In genomic region chr9:133979124-133979920, GRCh38 we compare ENCODE assay signal across 9 cellular contexts. TPM values are rescaled to one million over a fixed set of nuclear protein-coding genes. Genes with fewer than 3 reads are reported as not detected.
DNase-seq lines count a peak whose midpoint lies in the region; ATAC-seq and TF ChIP-seq lines count a peak whose summit lies in the region.
"Had no signal": no experiment of that assay in that cellular context is flagged by ENCODE, and none has a peak within 500 bp of the region (broad histone marks: within the 10 kb centered on the region; RNA-seq: fewer than 3 reads in every experiment).

No MANE protein-coding gene starts in this region.

- DNase-seq in GM12864 (ENCODE audit: low read depth) (no peak), esophagus squamous epithelium (lab: John Stamatoyannopoulos, UW) (no peak), neural progenitor cell (ENCODE audit: low spot score) (peak; percentile 71), foreskin melanocyte (no peak), inferior parietal cortex (ENCODE audit: extremely low spot score) (no peak)
- DNase-seq: stimulated activated CD4-positive, alpha-beta T cell treated with anti-CD3 and anti-CD28 coated beads, Interleukin-15, amount 100 ng/mL, for 24 hours had no signal

- H2AFZ ChIP-seq in neural progenitor cell (replicated peaks) = no peak overlapping the region

- H3K36me3 ChIP-seq in esophagus squamous epithelium (no peaks in the 10 kb centered on the region), neural progenitor cell (no peaks in the 10 kb centered on the region)

- no peaks in the 10 kb centered on the region for H3F3A ChIP-seq in neural progenitor cell (ENCODE audit: low read depth)

- no peaks in the 10 kb centered on the region for H3K27me3 ChIP-seq in esophagus squamous epithelium
- H3K27me3 ChIP-seq in neural progenitor cell = no peaks in the 10 kb centered on the region

- 59 to 76% methylated on average over 5 to 24 of the region's 44 CpGs for WGBS in esophagus squamous epithelium, 2 donors

- H3K4me2 ChIP-seq in neural progenitor cell = peak overlapping the region; percentile 21

- ATAC-seq in HG03460 (IDR thresholded peaks at IDR 0.05; ENCODE audit: unreplicated experiment) (peak; percentile 49), GM19395 (IDR thresholded peaks at IDR 0.05; ENCODE audit: unreplicated experiment) (no peak), HG02759 (IDR thresholded peaks at IDR 0.05; ENCODE audit: unreplicated experiment) (no peak)

- H3K36me3 Mint-ChIP-seq in neural progenitor cell = no peaks in the 10 kb centered on the region

- H3K9me3 ChIP-seq in esophagus squamous epithelium = no peaks in the 10 kb centered on the region
- no peaks in the 10 kb centered on the region for H3K9me3 ChIP-seq in neural progenitor cell (ENCODE audit: low read depth)

- intact Hi-C loops in esophagus squamous epithelium (cut with DNase I) = no loop called here

- peaks cover 100% of the 10 kb centered on the region for H4K20me1 ChIP-seq in neural progenitor cell (ENCODE audit: low read depth)

- H3K4me3 ChIP-seq in GM12864 (ENCODE audit: low read depth, low read length) (peak overlapping the region; percentile 6), esophagus squamous epithelium (peak overlapping the region in 3 of 4 donors; percentile 15 to 37 (median 22)), neural progenitor cell (no peak overlapping the region)

- peak overlapping the region; percentile 75 for H3K27ac Mint-ChIP-seq in neural progenitor cell

- H3K4me1 ChIP-seq in esophagus squamous epithelium = peaks cover 8 to 35% (median 15%) of the 10 kb centered on the region in 3 donors
- peaks cover 15% of the 10 kb centered on the region for H3K4me1 ChIP-seq in neural progenitor cell

- H3K27ac ChIP-seq in esophagus squamous epithelium (peak overlapping the region in 2 of 4 donors; percentile 24 to 35), neural progenitor cell (no peak overlapping the region)

- TF ChIP-seq POLR2A in esophagus squamous epithelium (IDR thresholded peaks at IDR 0.05) = no peak

- TF ChIP-seq CTCF in GM12864 (IDR thresholded peaks at IDR 0.05; ENCODE audit: low read depth, low read length, missing control alignments) (no peak), esophagus squamous epithelium (IDR thresholded peaks at IDR 0.05) (no peak), neural progenitor cell (IDR thresholded peaks at IDR 0.05) (no peak)

- peaks cover 100% of the 10 kb centered on the region for H3K79me2 ChIP-seq in neural progenitor cell (ENCODE audit: low read depth)

- peak overlapping the region; percentile 38 for H3K4me3 Mint-ChIP-seq in neural progenitor cell

- H3K9me3 Mint-ChIP-seq in neural progenitor cell = no peaks in the 10 kb centered on the region

- no peak overlapping the region for H3K9ac ChIP-seq in neural progenitor cell

- H3K27me3 Mint-ChIP-seq in neural progenitor cell (ENCODE audit: insufficient read depth, low read depth) = peaks cover 2% of the 10 kb centered on the region

- H3K4me1 Mint-ChIP-seq in neural progenitor cell = peaks cover 42% of the 10 kb centered on the region

RNA-seq across cellular contexts. Expression of gene VAV2, which starts 12.8 kb away (rescaled TPM):
- total RNA-seq in esophagus squamous epithelium (1 to 10 TPM; 3.8 to 7.6 (median 5.7) TPM), neural progenitor cell (ENCODE audit: low replicate concordance) (12.9 and 19.0 TPM in 2 replicates)

RNA-seq across cellular contexts. Expression of gene BRD3OS, which starts 46.0 kb away (rescaled TPM):
- 1 to 10 TPM; 1.8 to 6.2 (median 4.3) TPM for total RNA-seq in esophagus squamous epithelium
- total RNA-seq in neural progenitor cell (ENCODE audit: low replicate concordance) = 19.0 and 28.3 TPM in 2 replicates
